ENCODE assay signal across 8 cellular contexts in genomic region chr5:16935271-16936149, GRCh38. TPM values are rescaled to one million over a fixed set of nuclear protein-coding genes. Genes with fewer than 3 reads are reported as not detected.
DNase-seq lines count a peak whose midpoint lies in the region; ATAC-seq and TF ChIP-seq lines count a peak whose summit lies in the region.

No MANE protein-coding gene starts in this region.

- H3K79me2 ChIP-seq in HCT116 (ENCODE audit: insufficient read depth, low read length): peaks cover 47% of the 10 kb centered on the region
- H3K79me2 ChIP-seq in osteoblast (ENCODE audit: insufficient read depth, low read length): peaks cover 53% of the 10 kb centered on the region

- H3K27ac ChIP-seq in HCT116 (ENCODE audit: low read depth, low read length): peak overlapping the region; percentile 84
- peak overlapping the region; percentile 64 for H3K27ac ChIP-seq in osteoblast (ENCODE audit: low read depth, low read length)

- CTCF ChIA-PET in HCT116 (lab: Charles Lee): interaction anchor here (0.7 to 1.1 kb wide), 2 partner anchors 197 to 255 kb away, joined by 3 to 9 read pairs; no protein-coding TSS in a partner anchor

- peak overlapping the region; percentile 86 for H3K9ac ChIP-seq in HCT116 (ENCODE audit: low read length)

- RAD21 ChIA-PET in HCT116 (lab: Charles Lee; ENCODE audit: low non-redundant PET in 1 of 2, low total read pairs in 2 of 2, uncharacterized antibody in 2 of 2, unreplicated experiment in 2 of 2): interaction anchor here in 1 of 2 experiments (0.5 kb wide), 1 partner anchor 47 kb away, joined by 3 read pairs; no protein-coding TSS in a partner anchor

- H2AFZ ChIP-seq in HCT116 (ENCODE audit: low read depth, low read length, poor library complexity, severe bottlenecking) (peak overlapping the region; percentile 38), osteoblast (ENCODE audit: low read length) (peak overlapping the region; percentile 65)

- DNase-seq in NCI-H1417 (lab: John Stamatoyannopoulos, UW) (peak; percentile 69 to 92 (median 92)), NCI-H1417 treated with DMSO at 0.1 percent for 48 hours (lab: John Stamatoyannopoulos, UW) (no peak), HCT116 (ENCODE audit: low read depth, low spot score) (no peak), NCI-H1092 treated with DMSO at 0.1 percent for 48 hours (lab: John Stamatoyannopoulos, UW) (peak; percentile 25), activated T-cell treated with anti-CD3 and anti-CD28 coated beads for 24 hours (ENCODE audit: low read depth) (peak; percentile 11), head of caudate nucleus (peak in 27 of 42 donors; percentile 2 to 50 (median 18)), osteoblast (ENCODE audit: insufficient read length, low spot score, missing footprints) (peak; percentile 86), RPMI8226 (no peak)

- TF ChIP-seq RAD21 in HCT116 (IDR thresholded peaks at IDR 0.05; ENCODE audit: low read depth): no peak

- H3K4me3 ChIP-seq in HCT116 (replicated peaks in 1 of 2; ENCODE audit: low read depth in 1 of 2, low read length in 2 of 2) (peak overlapping the region; percentile 81 to 82), osteoblast (ENCODE audit: insufficient read depth, low read length) (peak overlapping the region; percentile 92)

- H4K20me1 ChIP-seq in HCT116 (ENCODE audit: insufficient read depth) (peaks cover 8% of the 10 kb centered on the region; the same call in 1 of the 2 replicates), osteoblast (ENCODE audit: insufficient read depth, low read length) (peaks cover 19% of the 10 kb centered on the region)

- no TSS peak for BruUV-seq in HCT116 (replicated peaks; lab: Mats Ljungman, UMichigan)

- TF ChIP-seq CTCF in HCT116 (IDR thresholded peaks at IDR 0.05 in 2 of 3, conservative IDR thresholded peaks at IDR 0.05 in 1 of 3; ENCODE audit: borderline replicate concordance in 1 of 3, insufficient read depth in 1 of 3, low read depth in 2 of 3, low read length in 2 of 3) (no peak), osteoblast (IDR thresholded peaks at IDR 0.05; ENCODE audit: extremely low read depth, low read depth, low read length) (no peak)

- no peak for TF ChIP-seq POLR2A in HCT116 (IDR thresholded peaks at IDR 0.05; ENCODE audit: borderline replicate concordance, extremely low read depth, insufficient read depth, insufficient read length)

- no peaks in the 10 kb centered on the region for H3K9me3 ChIP-seq in HCT116 (ENCODE audit: control insufficient read depth in 1 of 2, insufficient read depth in 1 of 2, low read depth in 1 of 2, low read length in 2 of 2)
- H3K9me3 ChIP-seq in osteoblast (ENCODE audit: low read depth, low read length): no peaks in the 10 kb centered on the region

- peaks cover 28 to 34% of the 10 kb centered on the region in 2 experiments for H3K4me1 ChIP-seq in HCT116 (ENCODE audit: control insufficient read depth in 1 of 2, insufficient read depth in 2 of 2, low read length in 2 of 2)
- H3K4me1 ChIP-seq in osteoblast (ENCODE audit: insufficient read depth, low read length): peaks cover 29% of the 10 kb centered on the region

- H3K36me3 ChIP-seq in HCT116 (ENCODE audit: control insufficient read depth in 1 of 2, insufficient read depth in 2 of 2, low read length in 2 of 2) (no peaks in the 10 kb centered on the region), osteoblast (ENCODE audit: insufficient read depth, low read length) (no peaks in the 10 kb centered on the region)

- H3K4me2 ChIP-seq in HCT116 (ENCODE audit: low read length) (peak overlapping the region; percentile 81), osteoblast (ENCODE audit: insufficient read depth, low read length) (peak overlapping the region; percentile 92)

- peaks cover 17% of the 10 kb centered on the region for H3K27me3 ChIP-seq in HCT116 (ENCODE audit: insufficient read depth, low read length)
- H3K27me3 ChIP-seq in osteoblast (ENCODE audit: insufficient read depth, low read length): peaks cover 18% of the 10 kb centered on the region

- ATAC-seq in HCT116: peak; percentile 35

- POLR2A ChIA-PET in HCT116 (lab: Charles Lee): interaction anchor here (0.9 to 1.1 kb wide), 5 partner anchors 9 to 254 kb away, joined by 3 to 4 read pairs (median 3); no protein-coding TSS in a partner anchor

- intact Hi-C loops in HCT116 (cut with micrococcal nuclease) (loop anchor here (2.0 to 5.0 kb wide), 4 partner anchors 63 to 253 kb away; no protein-coding TSS in a partner anchor), head of caudate nucleus (cut with DNase I) (no loop called here)

- H3K9me2 ChIP-seq in HCT116 (ENCODE audit: insufficient read depth): no peaks in the 10 kb centered on the region

TF ChIP-seq in HCT116, 20 proteins besides CTCF, POLR2A, EP300 and RAD21:
- TF ChIP-seq SIN3A (IDR thresholded peaks at IDR 0.05; ENCODE audit: low read depth) (peak; percentile 58), ELF1 (IDR thresholded peaks at IDR 0.05; ENCODE audit: borderline replicate concordance, low read depth) (no peak), CEBPB (IDR thresholded peaks at IDR 0.05; ENCODE audit: low read depth) (no peak), ZFX (IDR thresholded peaks at IDR 0.05) (peak; percentile 41; the same call in 1 of the 2 replicates), EGR1 (IDR thresholded peaks at IDR 0.05; ENCODE audit: low read depth) (peak; percentile 86), EZH2 (IDR thresholded peaks at IDR 0.05) (no peak)
TF ChIP-seq in HCT116: peak in this region for 3.

RNA-seq across cellular contexts. Expression of gene MYO10, which starts 0.6 kb away (rescaled TPM):
- total RNA-seq in HCT116 (2021; ENCODE audit: unreplicated experiment) (34.9 TPM), osteoblast (40.9 and 43.6 TPM in 2 replicates)
- 18.3 and 19.3 TPM in 2 replicates for polyA plus RNA-seq in HCT116 (2012)

Comparison
In these comparisons a context has a peak if more than half of its experiments do, and no peak if none do; other contexts are left out.
1. DNase-seq: peak in NCI-H1417 (3 of 3), NCI-H1092 treated with DMSO at 0.1 percent for 48 hours (single experiment), activated T-cell treated with anti-CD3 and anti-CD28 coated beads for 24 hours (single experiment), head of caudate nucleus (27 of 42) and osteoblast (single experiment); none in NCI-H1417 treated with DMSO at 0.1 percent for 48 hours (single experiment), HCT116 (single experiment) and RPMI8226 (single experiment).